ENCODE assay signal across 8 cellular contexts in genomic region chr2:38602136-38602731, GRCh38. TPM values are rescaled to one million over a fixed set of nuclear protein-coding genes. Genes with fewer than 3 reads are reported as not detected.
DNase-seq lines count a peak whose midpoint lies in the region; ATAC-seq and TF ChIP-seq lines count a peak whose summit lies in the region.

No MANE protein-coding gene starts in this region.

- H3K36me3 ChIP-seq in OCI-LY3 (replicated peaks; ENCODE audit: low read depth, low read length): no peaks in the 10 kb centered on the region

- DNase-seq in GM10248 (ENCODE audit: extremely low spot score) (peak; percentile 41), Right ventricle myocardium superior (peak; percentile 68), pons (ENCODE audit: low spot score) (peak; percentile 19), NCI-H2029 treated with DMSO at 0.1 percent for 48 hours (lab: John Stamatoyannopoulos, UW) (no peak)
- DNase-seq in activated naive CD4-positive, alpha-beta T cell treated with anti-CD3 and anti-CD28 coated beads, Interleukin-2, amount 50 U/mL, for 16 hours: peak; percentile 42
- DNase-seq in effector CD8-positive, alpha-beta T cell (lab: John Stamatoyannopoulos, UW): no peak

- ATAC-seq in HG02588 (IDR thresholded peaks at IDR 0.05; ENCODE audit: unreplicated experiment) (peak; percentile 9), Right ventricle myocardium superior (ENCODE audit: poor library complexity) (peak; percentile 40)

- peaks cover 55% of the 10 kb centered on the region for H3K79me2 ChIP-seq in OCI-LY3 (ENCODE audit: low read length)

- H4K20me1 ChIP-seq in OCI-LY3 (ENCODE audit: insufficient read depth, low read length): peaks cover 31% of the 10 kb centered on the region

- H3K4me3 ChIP-seq in OCI-LY3 (ENCODE audit: low read length): peak overlapping the region; percentile 95

- H3K9me3 ChIP-seq in OCI-LY3 (ENCODE audit: insufficient read depth, low read length): no peaks in the 10 kb centered on the region

- H3K27ac ChIP-seq in OCI-LY3 (ENCODE audit: low read length): peak overlapping the region; percentile 63

- POLR2A ChIA-PET in GM10248 (lab: Yijun Ruan, JAX): interaction anchor here (0.5 to 3.0 kb wide), 2 partner anchors 149 to 183 kb away, joined by 3 to 22 read pairs; partner anchors contain the start of gene SRSF7

- CTCF ChIA-PET in GM10248 (lab: Yijun Ruan, JAX): interaction anchor here (0.6 to 4.7 kb wide), 16 partner anchors 10 to 133 kb away, joined by 3 to 45 read pairs (median 6); partner anchors contain the start of gene GALM

- peaks cover 6% of the 10 kb centered on the region for H3K27me3 ChIP-seq in OCI-LY3 (ENCODE audit: low read depth, low read length)

- TF ChIP-seq CTCF in GM10248 (IDR thresholded peaks at IDR 0.05; ENCODE audit: control extremely low read depth, extremely low read depth, low read depth, missing control alignments): no peak
- no peak for TF ChIP-seq CTCF in OCI-LY3 (IDR thresholded peaks at IDR 0.05; ENCODE audit: low read depth, low read length)

- H2AFZ ChIP-seq in OCI-LY3 (ENCODE audit: low read depth, low read length): peak overlapping the region; percentile 52; the same call in 1 of the 2 replicates

- peaks cover 24% of the 10 kb centered on the region for H3K4me1 ChIP-seq in OCI-LY3 (ENCODE audit: low read length)

- peak overlapping the region; percentile 94 for H3K9ac ChIP-seq in OCI-LY3 (ENCODE audit: low read length)

- H3K4me2 ChIP-seq in OCI-LY3 (ENCODE audit: low read length): peak overlapping the region; percentile 81

- intact Hi-C loops in Right ventricle myocardium superior (cut with DNase I): loop anchor here (5.0 kb wide), 2 partner anchors 65 to 120 kb away; partner anchors contain the start of gene GALM

RNA-seq across cellular contexts. Expression of gene HNRNPLL, which starts 0.5 kb away (rescaled TPM):
- 28.3 TPM for total RNA-seq in Right ventricle myocardium superior

Comparison
In these comparisons a context has a peak if more than half of its experiments do, and no peak if none do; other contexts are left out.
1. DNase-seq: peak in GM10248 (single experiment), activated naive CD4-positive, alpha-beta T cell treated with anti-CD3 and anti-CD28 coated beads, Interleukin-2, amount 50 U/mL, for 16 hours (single experiment), Right ventricle myocardium superior (single experiment) and pons (single experiment); none in NCI-H2029 treated with DMSO at 0.1 percent for 48 hours (single experiment) and effector CD8-positive, alpha-beta T cell (single experiment).